ENCODE assay signal across 11 cellular contexts in genomic region chr1:41500378-41500777, GRCh38. TPM values are rescaled to one million over a fixed set of nuclear protein-coding genes. Genes with fewer than 3 reads are reported as not detected.
DNase-seq lines count a peak whose midpoint lies in the region; ATAC-seq and TF ChIP-seq lines count a peak whose summit lies in the region.
"Had no signal": no experiment of that assay in that cellular context is flagged by ENCODE, and none has a peak within 500 bp of the region (broad histone marks: within the 10 kb centered on the region; RNA-seq: fewer than 3 reads in every experiment).

No MANE protein-coding gene starts in this region.

- peak overlapping the region; percentile 65 for H2AK5ac ChIP-seq in trophoblast cell (ENCODE audit: low read length)

- H3K27ac ChIP-seq in heart left ventricle (peak overlapping the region in 10 of 12 donors; percentile 8 to 96 (median 60)), trophoblast cell (ENCODE audit: low read depth, low read length) (no peak overlapping the region), A673 (ENCODE audit: low read depth, low read length, poor library complexity, severe bottlenecking) (no peak overlapping the region)

- no peak overlapping the region for H2BK5ac ChIP-seq in trophoblast cell (ENCODE audit: low read depth, low read length, poor library complexity)

- peaks cover 19% of the 10 kb centered on the region for H3K79me1 ChIP-seq in trophoblast cell (ENCODE audit: low read length)

- H3K9me3 Mint-ChIP-seq in Calu3 (ENCODE audit: low read depth, unreplicated experiment) = no peaks in the 10 kb centered on the region

- intact Hi-C loops in Calu3 (cut with micrococcal nuclease; ENCODE audit: unreplicated experiment) (no loop called here), heart left ventricle (cut with DNase I) (no loop called here), A673 (cut with micrococcal nuclease; ENCODE audit: unreplicated experiment) (no loop called here)

- peak overlapping the region; percentile 48 for H3K18ac ChIP-seq in trophoblast cell (ENCODE audit: low read length)

- peak overlapping the region; percentile 13 for H3K4ac ChIP-seq in trophoblast cell (ENCODE audit: low read depth, low read length)

- POLR2A ChIA-PET in A673 (lab: Charles Lee; ENCODE audit: low non-redundant PET) = no interaction called here

- peak overlapping the region; percentile 68 for H3K27ac Mint-ChIP-seq in Calu3 (ENCODE audit: unreplicated experiment)

- peak in 3 of 4 donors; percentile 33 to 57 (median 49) for ATAC-seq in heart left ventricle
- ATAC-seq in GM21723 (IDR thresholded peaks at IDR 0.05; ENCODE audit: unreplicated experiment) = no peak

- no peak overlapping the region for H4K8ac ChIP-seq in trophoblast cell (ENCODE audit: low read depth, low read length)

- no peak overlapping the region for H3K4me3 Mint-ChIP-seq in Calu3 (ENCODE audit: low read depth, unreplicated experiment)

- peaks cover 51% of the 10 kb centered on the region for H3K4me1 Mint-ChIP-seq in Calu3 (ENCODE audit: low read depth, unreplicated experiment)

- H3K23ac ChIP-seq in trophoblast cell (ENCODE audit: low read length) = no peak overlapping the region

- peaks cover 4 to 83% (median 40%) of the 10 kb centered on the region in 12 donors for H3K4me1 ChIP-seq in heart left ventricle
- H3K4me1 ChIP-seq in trophoblast cell (ENCODE audit: control insufficient read depth in 1 of 2, insufficient read depth in 2 of 2, low read length in 2 of 2) = peaks cover 43 to 47% of the 10 kb centered on the region in 2 experiments
- peaks cover 27% of the 10 kb centered on the region for H3K4me1 ChIP-seq in A673 (ENCODE audit: insufficient read depth, low read length, poor library complexity, severe bottlenecking)

- peak overlapping the region; percentile 63 for H3K14ac ChIP-seq in trophoblast cell (ENCODE audit: low read length)

- H3K27me3 ChIP-seq in heart left ventricle (peaks cover 0 to 10% (median 0%) of the 10 kb centered on the region in 9 donors), trophoblast cell (ENCODE audit: insufficient read depth, low read length) (no peaks in the 10 kb centered on the region), A673 (replicated peaks; ENCODE audit: insufficient read depth, low read depth, low read length, poor library complexity) (no peaks in the 10 kb centered on the region)

- BruUV-seq in Calu3 (replicated peaks; lab: Mats Ljungman, UMichigan) (no TSS peak), A673 (replicated peaks; lab: Mats Ljungman, UMichigan) (no TSS peak)

- no peaks in the 10 kb centered on the region for H3K27me3 Mint-ChIP-seq in Calu3 (ENCODE audit: unreplicated experiment)

- H2BK120ac ChIP-seq in trophoblast cell (ENCODE audit: insufficient read depth, low read length, poor library complexity) = peak overlapping the region; percentile 25

- no peak for TF ChIP-seq POLR2A in heart left ventricle (IDR thresholded peaks at IDR 0.05)

- DNase-seq in Calu3 (peak; percentile 90), RPMI7951 (ENCODE audit: low read depth) (peak; percentile 32), heart left ventricle (peak in 4 of 5 donors; percentile 59 to 83 (median 71)), trophoblast cell (no peak), A673 (ENCODE audit: low spot score) (no peak), AG20443 (ENCODE audit: low spot score) (no peak), dermis blood vessel endothelial cell (no peak)
- DNase-seq: activated CD4-positive, CD25-positive, alpha-beta regulatory T cell; activated naive CD4-positive, alpha-beta T cell treated with anti-CD3 and anti-CD28 coated beads, Interleukin-2, amount 50 U/mL, for 16 hours; MV-4-11 had no signal

- no peaks in the 10 kb centered on the region for H3K36me3 ChIP-seq in heart left ventricle
- no peaks in the 10 kb centered on the region for H3K36me3 ChIP-seq in trophoblast cell (ENCODE audit: control insufficient read depth in 1 of 2, insufficient read depth in 2 of 2, low read length in 2 of 2)
- no peaks in the 10 kb centered on the region for H3K36me3 ChIP-seq in A673 (ENCODE audit: insufficient read depth, low read length, poor library complexity, severe bottlenecking)

- no peak overlapping the region for H4K12ac ChIP-seq in trophoblast cell (ENCODE audit: low read depth, low read length)

- no peak overlapping the region for H2AFZ ChIP-seq in trophoblast cell (ENCODE audit: insufficient read depth, low read length, poor library complexity)

- no peak overlapping the region for H3K4me2 ChIP-seq in trophoblast cell (ENCODE audit: low read length)

- no peak overlapping the region for H3K9ac ChIP-seq in trophoblast cell (ENCODE audit: low read length)

- H3K9me3 ChIP-seq in heart left ventricle = no peaks in the 10 kb centered on the region
- H3K9me3 ChIP-seq in trophoblast cell (ENCODE audit: insufficient read depth, low read depth, low read length) = no peaks in the 10 kb centered on the region
- no peaks in the 10 kb centered on the region for H3K9me3 ChIP-seq in A673 (ENCODE audit: low read depth, low read length, poor library complexity, severe bottlenecking)

- peaks cover 5% of the 10 kb centered on the region for H3K79me2 ChIP-seq in trophoblast cell (ENCODE audit: control insufficient read depth, insufficient read depth, low read length, poor library complexity)

- H4K91ac ChIP-seq in trophoblast cell (ENCODE audit: low read depth, low read length) = peak overlapping the region; percentile 74

- 48 to 66% (median 54%) methylated on average over 10 of the region's 10 CpGs for WGBS in heart left ventricle, 4 donors
- no CpG with 5 or more reads among the region's 10 CpGs for WGBS in trophoblast cell (ENCODE audit: extremely low coverage, insufficient coverage, insufficient read length)

- H3K36me3 Mint-ChIP-seq in Calu3 (ENCODE audit: insufficient read depth, unreplicated experiment) = peaks cover 19% of the 10 kb centered on the region

- no peak overlapping the region for H3K4me3 ChIP-seq in heart left ventricle
- no peak overlapping the region for H3K4me3 ChIP-seq in trophoblast cell (ENCODE audit: low read depth, low read length)
- H3K4me3 ChIP-seq in A673 (ENCODE audit: low read depth, low read length, poor library complexity, severe bottlenecking) = no peak overlapping the region

- TF ChIP-seq CTCF in Calu3 (IDR thresholded peaks at IDR 0.05; ENCODE audit: unreplicated experiment) (no peak), heart left ventricle (IDR thresholded peaks at IDR 0.05) (no peak), A673 (conservative IDR thresholded peaks at IDR 0.05; ENCODE audit: low read depth, low read length) (no peak)

- CTCF ChIA-PET in Calu3 (lab: Charles Lee) (interaction anchor here (2.2 kb wide), 1 partner anchor 15 kb away, joined by 13 read pairs; no protein-coding TSS in a partner anchor), A673 (lab: Charles Lee) (no interaction called here)

- peak overlapping the region; percentile 60 for H2BK12ac ChIP-seq in trophoblast cell (ENCODE audit: low read length)

RNA-seq across cellular contexts. Expression of gene EDN2, which starts 15.9 kb away (rescaled TPM):
- total RNA-seq in Calu3 (2022) (0.28 TPM in 1 of 2 replicates, not detected in the other), heart left ventricle (1 to 10 TPM in 3 of 9 donors, under 1 TPM in 2, not detected in 4; 0.37 to 3.5 (median 1.9) TPM), A673 (2021) (not detected in 2 replicates), dermis blood vessel endothelial cell (0.17 TPM in 1 of 2 replicates, not detected in the other)
- not detected in 2 replicates for total RNA-seq in RPMI7951 (2014; rRNA removed; shearing (Covaris generic))
- polyA plus RNA-seq in heart left ventricle = 1 to 10 TPM in 1 of 2 donors, under 1 TPM in 1; 0.23 to 2.6 TPM
- polyA plus RNA-seq in trophoblast cell (2013) = 0.14 and 0.19 TPM in 2 replicates

Comparison
In these comparisons a context has a peak if more than half of its experiments do, and no peak if none do; other contexts are left out.
1. DNase-seq: peak in Calu3 (single experiment), RPMI7951 (single experiment) and heart left ventricle (4 of 5); none in trophoblast cell (0 of 2), A673 (single experiment), AG20443 (single experiment) and dermis blood vessel endothelial cell (single experiment).
2. H3K27ac ChIP-seq: peak in heart left ventricle (10 of 12); none in trophoblast cell (single experiment) and A673 (single experiment).